19 cellular contexts compared by ENCODE assay signal in the genomic region with DNA sequence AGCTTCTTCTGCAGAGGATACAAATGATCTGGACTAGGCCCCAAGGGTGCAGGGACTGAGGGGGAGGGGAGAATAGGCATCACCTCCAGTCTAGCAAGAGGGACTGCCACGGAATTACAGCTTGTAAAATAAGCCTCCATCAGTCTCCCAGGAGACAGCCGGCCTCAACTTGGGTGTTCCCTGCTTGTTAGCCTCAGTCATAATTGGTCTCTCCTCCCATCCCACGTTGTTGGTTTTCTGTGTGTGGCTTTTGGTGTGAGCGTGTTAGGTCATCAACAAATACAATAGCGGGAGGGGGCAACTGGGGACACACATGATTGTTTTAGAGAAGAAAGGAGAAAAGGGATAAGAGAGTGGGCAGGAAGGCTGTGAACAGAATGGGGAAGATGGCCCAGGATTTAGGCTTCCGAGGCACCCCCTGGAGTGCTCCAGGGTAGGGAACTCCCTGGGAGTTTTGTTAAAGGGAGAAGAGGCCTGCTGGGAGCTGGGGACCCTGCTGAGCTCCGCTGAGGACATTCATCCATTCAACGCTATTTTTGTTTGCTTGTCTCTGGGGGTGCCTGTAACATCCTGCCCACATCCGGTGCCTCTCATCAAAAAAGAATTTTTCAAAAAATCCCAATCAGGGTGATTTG. TPM values are rescaled to one million over a fixed set of nuclear protein-coding genes. Genes with fewer than 3 reads are reported as not detected.
DNase-seq lines count a peak whose midpoint lies in the region; ATAC-seq, FAIRE-seq and TF ChIP-seq lines count a peak whose summit lies in the region.
"Had no signal": no experiment of that assay in that cellular context is flagged by ENCODE, and none has a peak within 500 bp of the region (broad histone marks: within the 10 kb centered on the region; RNA-seq: fewer than 3 reads in every experiment).

No MANE protein-coding gene starts in this region.

- H3K36me3 ChIP-seq in GM23338 (ENCODE audit: insufficient read depth) (no peaks in the 10 kb centered on the region; the same call in 1 of the 2 replicates), heart left ventricle (no peaks in the 10 kb centered on the region)

- H3K4me3 ChIP-seq in GM23338 (peak overlapping the region; percentile 21; the same call in 1 of the 2 replicates), heart left ventricle (no peak overlapping the region)

- H3K27me3 ChIP-seq in GM23338 (ENCODE audit: insufficient read depth), result peaks cover 100% of the 10 kb centered on the region
- peaks cover 57 to 99% (median 94%) of the 10 kb centered on the region in 9 donors for H3K27me3 ChIP-seq in heart left ventricle

- DNase-seq in COLO668 (lab: John Stamatoyannopoulos, UW; ENCODE audit: unreplicated experiment) (peak; percentile 73), GM23338 (ENCODE audit: low spot score) (no peak), NCI-H345 (lab: John Stamatoyannopoulos, UW) (peak; percentile 92), NCI-H226 (no peak), heart left ventricle (no peak)
- DNase-seq in stimulated activated naive CD4-positive, alpha-beta T cell (lab: John Stamatoyannopoulos, UW), result no peak
- DNase-seq in activated CD4-positive, CD25-positive, alpha-beta regulatory T cell (lab: John Stamatoyannopoulos, UW), result no peak
- DNase-seq: activated CD8-positive, alpha-beta memory T cell treated with anti-CD3 and anti-CD28 coated beads, Interleukin-2, amount 50 U/mL, for 48 hours; GDM1; GOT3; NCI-H510A; SHP77; stimulated activated CD4-positive, alpha-beta T cell treated with anti-CD3 and anti-CD28 coated beads, Interleukin-2, amount 100 ng/mL, for 24 hours had no signal

- no peak for TF ChIP-seq POLR2A in heart left ventricle (IDR thresholded peaks at IDR 0.05)

- H3K4me3 Mint-ChIP-seq in GM23338, result no peak overlapping the region
- H3K4me3 Mint-ChIP-seq: stimulated activated effector memory CD8-positive, alpha-beta T cell treated with anti-CD3 and anti-CD28 coated beads, Interleukin-12 subunit alpha, Interleukin-12 subunit beta, amount 100 ng/mL, for 72 hours had no signal

- 10 to 17% (median 14%) methylated on average over 9 of the region's 9 CpGs for WGBS in heart left ventricle, 4 donors

- ATAC-seq in GM23338 (no peak; the same call in 2 of the 3 replicates), heart left ventricle (no peak)
- ATAC-seq: stimulated activated effector memory CD8-positive, alpha-beta T cell treated with anti-CD3 and anti-CD28 coated beads, Interleukin-12 subunit alpha, Interleukin-12 subunit beta, amount 100 ng/mL, for 72 hours had no signal

- H2AFZ ChIP-seq in GM23338, result no peak overlapping the region

- no peaks in the 10 kb centered on the region for H3K36me3 Mint-ChIP-seq in GM23338 (ENCODE audit: low read depth)
- H3K36me3 Mint-ChIP-seq: stimulated activated effector memory CD8-positive, alpha-beta T cell treated with anti-CD3 and anti-CD28 coated beads, Interleukin-12 subunit alpha, Interleukin-12 subunit beta, amount 100 ng/mL, for 72 hours had no signal

- H3K27ac Mint-ChIP-seq in GM23338, result no peak overlapping the region
- H3K27ac Mint-ChIP-seq: stimulated activated effector memory CD8-positive, alpha-beta T cell treated with anti-CD3 and anti-CD28 coated beads, Interleukin-12 subunit alpha, Interleukin-12 subunit beta, amount 100 ng/mL, for 72 hours had no signal

- no peaks in the 10 kb centered on the region for H3K9me3 Mint-ChIP-seq in GM23338

- peaks cover 42% of the 10 kb centered on the region for H4K20me1 ChIP-seq in GM23338 (replicated peaks; ENCODE audit: insufficient read depth)

- TF ChIP-seq CTCF in GM23338 (conservative IDR thresholded peaks at IDR 0.05; ENCODE audit: low read depth in 2 of 2), result no peak
- no peak for TF ChIP-seq CTCF in heart left ventricle (IDR thresholded peaks at IDR 0.05)

- H3K4me1 ChIP-seq in GM23338 (ENCODE audit: insufficient read depth) (peaks cover 92% of the 10 kb centered on the region), heart left ventricle (peaks cover 0 to 22% (median 1%) of the 10 kb centered on the region in 12 donors)

- intact Hi-C loops in heart left ventricle (cut with DNase I), result no loop called here

- H3K27ac ChIP-seq in GM23338 (ENCODE audit: low read depth), result no peak overlapping the region
- no peak overlapping the region for H3K27ac ChIP-seq in heart left ventricle

- H3F3A ChIP-seq in GM23338 (replicated peaks; ENCODE audit: low read depth), result peaks cover 65% of the 10 kb centered on the region

- no peaks in the 10 kb centered on the region for H3K9me3 ChIP-seq in heart left ventricle

- H3K4me2 ChIP-seq in GM23338, result peak overlapping the region; percentile 79

- no peaks in the 10 kb centered on the region for H3K79me2 ChIP-seq in GM23338 (replicated peaks; ENCODE audit: insufficient read depth)

- peaks cover 98% of the 10 kb centered on the region for H3K27me3 Mint-ChIP-seq in GM23338 (ENCODE audit: insufficient read depth, low read depth, poor library complexity)

- no peaks in the 10 kb centered on the region for H3K9me2 ChIP-seq in GM23338 (ENCODE audit: insufficient read depth)

- peak; percentile 65 for FAIRE-seq in islet of Langerhans (lab: Jason Lieb, UNC)
- FAIRE-seq: colon had no signal

- peaks cover 67% of the 10 kb centered on the region for H3K4me1 Mint-ChIP-seq in GM23338
- H3K4me1 Mint-ChIP-seq: stimulated activated effector memory CD8-positive, alpha-beta T cell treated with anti-CD3 and anti-CD28 coated beads, Interleukin-12 subunit alpha, Interleukin-12 subunit beta, amount 100 ng/mL, for 72 hours had no signal

TF ChIP-seq in GM23338, 12 proteins besides CTCF, POLR2A, EP300 and RAD21:
- TF ChIP-seq EZH2phosphoT487 (IDR thresholded peaks at IDR 0.05; ENCODE audit: unreplicated experiment) (no peak), CREB1 (CRISPR knock-in tag; IDR thresholded peaks at IDR 0.05; ENCODE audit: low read depth) (no peak), JUNB (IDR thresholded peaks at IDR 0.05; ENCODE audit: unreplicated experiment) (no peak)
TF ChIP-seq in GM23338: peak in this region for 0.

RNA-seq across cellular contexts. Expression of a gene that starts 9.2 kb away (rescaled TPM):
- total RNA-seq in GM23338 (2014; rRNA removed; shearing (Covaris generic)), result not detected in 2 replicates
- polyA plus RNA-seq in GM23338 (2016; fragmentation: Nextera tagmentation; extraction: Ambion mirVana), result not detected in 2 replicates
- total RNA-seq in heart left ventricle, result not detected
- not detected for polyA plus RNA-seq in heart left ventricle
- total RNA-seq: fibroblast of lung, mononuclear cell, pulmonary artery endothelial cell had no signal
- polyA plus RNA-seq: fibroblast of lung had no signal

Comparison
In these comparisons a context has a peak if more than half of its experiments do, and no peak if none do; other contexts are left out.
1. DNase-seq: peak in COLO668 (single experiment) and NCI-H345 (single experiment); none in GM23338 (single experiment), stimulated activated naive CD4-positive, alpha-beta T cell (0 of 6), NCI-H226 (single experiment), heart left ventricle (0 of 5) and activated CD4-positive, CD25-positive, alpha-beta regulatory T cell (0 of 4).